In genomic region chr10:89332092-89332633, GRCh38 we compare ENCODE assay signal across 1 cellular context.
A peak's percentile ranks its signal among the peaks of the same experiment; 100 is the strongest.
TF ChIP-seq lines count a peak whose summit lies in the region.

No MANE protein-coding gene starts in this region.

TF ChIP-seq in HepG2, 621 proteins besides CTCF, POLR2A, EP300 and RAD21 (continued from another document and continues in another):
- TF ChIP-seq E2F1 (CRISPR knock-in tag; IDR thresholded peaks at IDR 0.05): no peak
- no peak for TF ChIP-seq ZNF839 (CRISPR knock-in tag; IDR thresholded peaks at IDR 0.05; ENCODE audit: borderline replicate concordance)
- TF ChIP-seq ATF4 (CRISPR knock-in tag; IDR thresholded peaks at IDR 0.05): no peak; a peak in 1 of 4 replicates
- peak; percentile 49; the same call in 1 of the 2 replicates for TF ChIP-seq ZBTB20 (CRISPR knock-in tag; IDR thresholded peaks at IDR 0.05; ENCODE audit: borderline replicate concordance, low read depth)
- TF ChIP-seq ARNTL (CRISPR knock-in tag; IDR thresholded peaks at IDR 0.05): 0 out of 2 replicates have a peak, but pooled peaks have one; percentile 37
- TF ChIP-seq ZBTB37 (CRISPR knock-in tag; IDR thresholded peaks at IDR 0.05): 0 out of 2 replicates have a peak, but pooled peaks have one; percentile 46
- peak; percentile 76; the same call in 1 of the 2 replicates for TF ChIP-seq POGZ (CRISPR knock-in tag; IDR thresholded peaks at IDR 0.05)
- TF ChIP-seq ZNF224 (CRISPR knock-in tag; IDR thresholded peaks at IDR 0.05): no peak
- TF ChIP-seq STAG1 (CRISPR knock-in tag; IDR thresholded peaks at IDR 0.05): 0 out of 2 replicates have a peak, but pooled peaks have one; percentile 8
- peak; percentile 38; the same call in 1 of the 2 replicates for TF ChIP-seq ARID4A (CRISPR knock-in tag; IDR thresholded peaks at IDR 0.05; ENCODE audit: borderline replicate concordance)
- no peak for TF ChIP-seq ZNF552 (CRISPR knock-in tag; IDR thresholded peaks at IDR 0.05; ENCODE audit: borderline replicate concordance)
- TF ChIP-seq RCOR2 (CRISPR knock-in tag; IDR thresholded peaks at IDR 0.05): peak; percentile 76
- peak in 1 of 2 experiments; percentile 14; a peak in 1 of 4 replicates for TF ChIP-seq HMGXB4 (CRISPR knock-in tag; IDR thresholded peaks at IDR 0.05; ENCODE audit: borderline replicate concordance in 1 of 2, low read depth in 1 of 2)
- TF ChIP-seq MAX (IDR thresholded peaks at IDR 0.05): 0 out of 2 replicates have a peak, but pooled peaks have one; percentile 27
- peak; percentile 75; the same call in 1 of the 2 replicates for TF ChIP-seq TFE3 (CRISPR knock-in tag; IDR thresholded peaks at IDR 0.05)
- no peak for TF ChIP-seq AKAP8 (CRISPR knock-in tag; IDR thresholded peaks at IDR 0.05)
- TF ChIP-seq THRA (CRISPR knock-in tag; IDR thresholded peaks at IDR 0.05; ENCODE audit: borderline replicate concordance): peak; percentile 48; the same call in 1 of the 2 replicates
- peak; percentile 46 for TF ChIP-seq KMT2B (CRISPR knock-in tag; IDR thresholded peaks at IDR 0.05)
- TF ChIP-seq ZNF770 (CRISPR knock-in tag; IDR thresholded peaks at IDR 0.05): peak; percentile 99
- peak; percentile 98 for TF ChIP-seq ZMYM3 (CRISPR knock-in tag; IDR thresholded peaks at IDR 0.05)
- no peak for TF ChIP-seq HOXD1 (CRISPR knock-in tag; IDR thresholded peaks at IDR 0.05)
- peak; percentile 73 for TF ChIP-seq IRF2 (CRISPR knock-in tag; IDR thresholded peaks at IDR 0.05)
- TF ChIP-seq XRCC5 (optimal IDR thresholded peaks at IDR 0.05; ENCODE audit: low read length): no peak
- TF ChIP-seq SOX6 (IDR thresholded peaks at IDR 0.05): no peak
- TF ChIP-seq SOX6 (CRISPR knock-in tag; IDR thresholded peaks at IDR 0.05): peak; percentile 58
- peak; percentile 40; the same call in 1 of the 2 replicates for TF ChIP-seq SOX5 (CRISPR knock-in tag; IDR thresholded peaks at IDR 0.05; ENCODE audit: borderline replicate concordance)
- peak; percentile 70 for TF ChIP-seq NR2F6 (IDR thresholded peaks at IDR 0.05)
- peak; percentile 90 for TF ChIP-seq NR2F6 (CRISPR knock-in tag; IDR thresholded peaks at IDR 0.05)
- TF ChIP-seq ZNF496 (CRISPR knock-in tag; IDR thresholded peaks at IDR 0.05; ENCODE audit: insufficient replicate concordance): no peak
- no peak for TF ChIP-seq ZNF841 (CRISPR knock-in tag; IDR thresholded peaks at IDR 0.05; ENCODE audit: borderline replicate concordance)
- TF ChIP-seq NR2F1 (CRISPR knock-in tag; IDR thresholded peaks at IDR 0.05): peak in 1 of 2 experiments; percentile 80; a peak in 3 of 4 replicates
- TF ChIP-seq MED13 (CRISPR knock-in tag; IDR thresholded peaks at IDR 0.05): no peak
- TF ChIP-seq ZSCAN21 (CRISPR knock-in tag; IDR thresholded peaks at IDR 0.05; ENCODE audit: borderline replicate concordance): no peak
- no peak for TF ChIP-seq TCF12 (IDR thresholded peaks at IDR 0.05)
- 0 out of 2 replicates have a peak, but pooled peaks have one; percentile 33 for TF ChIP-seq TCF12 (CRISPR knock-in tag; IDR thresholded peaks at IDR 0.05)
- peak; percentile 54; the same call in 1 of the 2 replicates for TF ChIP-seq ZFP90 (CRISPR knock-in tag; IDR thresholded peaks at IDR 0.05; ENCODE audit: borderline replicate concordance)
- no peak for TF ChIP-seq IKZF5 (CRISPR knock-in tag; IDR thresholded peaks at IDR 0.05)
- 0 out of 2 replicates have a peak, but pooled peaks have one; percentile 39 for TF ChIP-seq ZNF354B (CRISPR knock-in tag; IDR thresholded peaks at IDR 0.05)
- TF ChIP-seq HNF4A (CRISPR knock-in tag; IDR thresholded peaks at IDR 0.05): peak; percentile 89
- peak; percentile 58 for TF ChIP-seq POLR2AphosphoS5 (IDR thresholded peaks at IDR 0.05; ENCODE audit: low read depth, low read length)
- 0 out of 2 replicates have a peak, but pooled peaks have one; percentile 53 for TF ChIP-seq ZNF549 (CRISPR knock-in tag; IDR thresholded peaks at IDR 0.05)
- peak; percentile 45; the same call in 1 of the 2 replicates for TF ChIP-seq RARA (CRISPR knock-in tag; IDR thresholded peaks at IDR 0.05)
- 0 out of 4 replicates have a peak, but pooled peaks of 1 of the 2 experiments have one; percentile 30 for TF ChIP-seq KLF16 (CRISPR knock-in tag; IDR thresholded peaks at IDR 0.05)
- TF ChIP-seq ZNF484 (CRISPR knock-in tag; IDR thresholded peaks at IDR 0.05; ENCODE audit: borderline replicate concordance, low read depth): no peak
- TF ChIP-seq MED1 (CRISPR knock-in tag; IDR thresholded peaks at IDR 0.05): 0 out of 2 replicates have a peak, but pooled peaks have one; percentile 45
